Comparison of ENCODE assay signal across 24 cellular contexts in the genomic region with DNA sequence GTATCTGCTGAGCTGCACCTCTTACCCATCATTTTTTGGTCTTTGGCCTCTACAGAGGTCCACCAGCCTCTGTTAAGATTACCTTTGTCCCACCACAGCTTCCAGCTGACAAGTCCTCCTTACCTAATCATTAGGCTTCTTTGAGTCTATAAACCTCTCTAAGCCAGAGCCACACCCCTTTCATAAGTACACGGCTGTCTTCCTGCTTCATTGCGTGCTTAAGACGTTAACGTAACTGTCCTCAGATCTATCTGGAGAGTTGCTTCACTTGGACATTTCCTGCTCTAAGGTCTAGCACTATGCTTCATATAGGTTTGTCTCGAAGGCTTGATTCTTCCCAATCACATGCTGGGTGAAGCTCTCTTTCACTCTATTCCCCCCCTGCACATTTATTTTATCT.
"Had no signal": no experiment of that assay in that cellular context is flagged by ENCODE, and none has a peak within 500 bp of the region (broad histone marks: within the 10 kb centered on the region; RNA-seq: fewer than 3 reads in every experiment).

No MANE protein-coding gene starts in this region.

- H3K4me1 Mint-ChIP-seq: activated naive CD8-positive, alpha-beta T cell treated with anti-CD3 and anti-CD28 coated beads, Interleukin-2, amount 10 ng/mL, durations not matched to agents 7 days and 5 days had no signal

- H3K27ac Mint-ChIP-seq: activated CD8-positive, alpha-beta T cell treated with anti-CD3 and anti-CD28 coated beads, Interleukin-2, amount 10 ng/mL, durations not matched to agents 7 days and 5 days; activated naive CD8-positive, alpha-beta T cell treated with anti-CD3 and anti-CD28 coated beads, Interleukin-2, amount 10 ng/mL, durations not matched to agents 7 days and 5 days had no signal

- H3K27ac ChIP-seq: adrenal gland, KMS-11, SK-N-MC had no signal

- H3K36me3 Mint-ChIP-seq: activated naive CD8-positive, alpha-beta T cell treated with anti-CD3 and anti-CD28 coated beads, Interleukin-2, amount 10 ng/mL, durations not matched to agents 7 days and 5 days had no signal

- ATAC-seq: activated CD8-positive, alpha-beta T cell treated with anti-CD3 and anti-CD28 coated beads, Interleukin-2, amount 10 ng/mL, durations not matched to agents 7 days and 5 days had no signal

- H3K4me3 Mint-ChIP-seq: activated CD8-positive, alpha-beta T cell treated with anti-CD3 and anti-CD28 coated beads, Interleukin-2, amount 10 ng/mL, durations not matched to agents 7 days and 5 days; activated naive CD8-positive, alpha-beta T cell treated with anti-CD3 and anti-CD28 coated beads, Interleukin-2, amount 10 ng/mL, durations not matched to agents 7 days and 5 days had no signal

- DNase-seq: activated CD4-positive, alpha-beta T cell treated with anti-CD3 and anti-CD28 coated beads for 48 hours; activated CD4-positive, alpha-beta T cell treated with anti-CD3 and anti-CD28 coated beads, Interleukin-2, amount 50 U/mL, for 4 hours; activated CD4-positive, CD25-positive, alpha-beta regulatory T cell treated with anti-CD3 and anti-CD28 coated beads, Interleukin-2, amount 50 U/mL, for 72 hours; activated CD8-positive, alpha-beta memory T cell treated with anti-CD3 and anti-CD28 coated beads, Interleukin-2, amount 50 U/mL, for 48 hours; activated CD8-positive, alpha-beta T cell treated with anti-CD3 and anti-CD28 coated beads, Interleukin-2, amount 10 ng/mL, durations not matched to agents 7 days and 5 days; activated naive CD4-positive, alpha-beta T cell treated with anti-CD3 and anti-CD28 coated beads, Interleukin-2, amount 50 U/mL, for 16 hours; activated naive CD8-positive, alpha-beta T cell treated with anti-CD3 and anti-CD28 coated beads, Interleukin-2, amount 10 ng/mL, durations not matched to agents 7 days and 5 days; activated T-cell treated with anti-CD3 and anti-CD28 coated beads, Interleukin-2, amount 50 U/mL, for 1 hour; anterior cingulate cortex; cerebellar nuclear complex; NCI-H1048; NCI-H146; NCI-H187 treated with DMSO at 0.1 percent for 48 hours; NCI-H2081 treated with DMSO at 0.1 percent for 48 hours; NCI-H2171; NCI-H2227 treated with DMSO at 0.1 percent for 48 hours; NCI-H446 treated with DMSO at 0.1 percent for 48 hours; NCI-H524 treated with DMSO at 0.1 percent for 48 hours; NCI-H748 treated with DMSO at 0.1 percent for 48 hours; SIG-M5; T-helper 1 cell had no signal

- H3K9me3 Mint-ChIP-seq: activated naive CD8-positive, alpha-beta T cell treated with anti-CD3 and anti-CD28 coated beads, Interleukin-2, amount 10 ng/mL, durations not matched to agents 7 days and 5 days had no signal
